In genomic region chr1:28126212-28126611, GRCh38 we compare ENCODE assay signal across 13 cellular contexts.
"Had no signal": no experiment of that assay in that cellular context is flagged by ENCODE, and none has a peak within 500 bp of the region (broad histone marks: within the 10 kb centered on the region; RNA-seq: fewer than 3 reads in every experiment).

No MANE protein-coding gene starts in this region.

- H3K27ac ChIP-seq: gastrocnemius medialis had no signal

- ATAC-seq: gastrocnemius medialis, mucosa of descending colon, T-cell had no signal

- H3K9me3 ChIP-seq: gastrocnemius medialis, heart right ventricle, mucosa of descending colon, thyroid gland had no signal

- H3K9me3 Mint-ChIP-seq: activated CD4-positive, alpha-beta memory T cell treated with anti-CD3 and anti-CD28 coated beads, Interleukin-2, amount 10 ng/mL, durations not matched to agents 7 days and 5 days; activated naive CD8-positive, alpha-beta T cell treated with anti-CD3 and anti-CD28 coated beads for 36 hours; T-cell had no signal

- H3K27ac Mint-ChIP-seq: activated CD4-positive, alpha-beta memory T cell treated with anti-CD3 and anti-CD28 coated beads, Interleukin-2, amount 10 ng/mL, durations not matched to agents 7 days and 5 days; activated naive CD8-positive, alpha-beta T cell treated with anti-CD3 and anti-CD28 coated beads for 36 hours; T-cell had no signal

- H3K4me1 Mint-ChIP-seq: T-cell had no signal

- H3K4me3 Mint-ChIP-seq: activated CD4-positive, alpha-beta memory T cell treated with anti-CD3 and anti-CD28 coated beads, Interleukin-2, amount 10 ng/mL, durations not matched to agents 7 days and 5 days; activated naive CD8-positive, alpha-beta T cell treated with anti-CD3 and anti-CD28 coated beads for 36 hours; T-cell had no signal

- H3K27me3 ChIP-seq: gastrocnemius medialis, heart right ventricle, thyroid gland had no signal

- H3K36me3 Mint-ChIP-seq: activated naive CD8-positive, alpha-beta T cell treated with anti-CD3 and anti-CD28 coated beads for 36 hours; T-cell had no signal

- DNase-seq: activated CD4-positive, alpha-beta memory T cell treated with anti-CD3 and anti-CD28 coated beads, Interleukin-2, amount 10 ng/mL, durations not matched to agents 7 days and 5 days; activated gamma-delta T cell; activated naive CD8-positive, alpha-beta T cell treated with anti-CD3 and anti-CD28 coated beads for 36 hours; activated T-cell treated with anti-CD3 and anti-CD28 coated beads, Interleukin-2, amount 50 U/mL, for 48 hours; cerebellar nuclear complex; gastrocnemius medialis; heart right ventricle; mucosa of descending colon; retina; T-cell; T1000; thyroid gland had no signal

- H3K36me3 ChIP-seq: gastrocnemius medialis, heart right ventricle, thyroid gland had no signal

- H3K4me3 ChIP-seq: gastrocnemius medialis, lung, mucosa of descending colon, thyroid gland had no signal
